ENCODE assay signal across 1 cellular context in the genomic region with DNA sequence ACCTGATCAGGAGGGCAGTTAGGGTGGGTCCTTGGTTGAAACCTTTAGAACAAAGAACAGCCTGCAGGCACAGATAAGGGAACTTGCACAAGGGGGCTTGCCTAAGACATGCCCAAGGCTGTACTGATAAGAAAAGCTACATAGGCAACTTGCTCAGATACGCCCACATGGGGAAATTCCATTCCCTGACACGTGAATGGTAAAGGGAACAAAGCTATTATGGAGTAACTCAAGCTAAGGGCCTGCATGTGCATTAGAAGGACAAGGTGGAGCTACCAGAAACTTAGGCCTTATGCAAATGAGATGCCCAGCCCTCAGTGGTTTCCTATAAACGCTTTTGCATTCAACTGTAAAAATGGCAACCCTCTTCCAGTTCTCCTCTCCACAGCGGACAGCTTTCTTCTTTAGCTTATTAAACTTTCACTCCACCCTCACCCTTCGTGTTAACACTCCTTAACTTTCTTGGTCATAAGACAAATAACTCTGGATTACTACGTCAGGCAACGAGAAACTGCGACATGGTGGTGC.
TF ChIP-seq lines count a peak whose summit lies in the region.

No MANE protein-coding gene starts in this region.

TF ChIP-seq in K562, 482 proteins besides CTCF, POLR2A, EP300 and RAD21 (continued from another document and continues in another):
- TF ChIP-seq FOXJ3 (CRISPR knock-in tag; IDR thresholded peaks at IDR 0.05): no peak
- TF ChIP-seq, protein P1, sequence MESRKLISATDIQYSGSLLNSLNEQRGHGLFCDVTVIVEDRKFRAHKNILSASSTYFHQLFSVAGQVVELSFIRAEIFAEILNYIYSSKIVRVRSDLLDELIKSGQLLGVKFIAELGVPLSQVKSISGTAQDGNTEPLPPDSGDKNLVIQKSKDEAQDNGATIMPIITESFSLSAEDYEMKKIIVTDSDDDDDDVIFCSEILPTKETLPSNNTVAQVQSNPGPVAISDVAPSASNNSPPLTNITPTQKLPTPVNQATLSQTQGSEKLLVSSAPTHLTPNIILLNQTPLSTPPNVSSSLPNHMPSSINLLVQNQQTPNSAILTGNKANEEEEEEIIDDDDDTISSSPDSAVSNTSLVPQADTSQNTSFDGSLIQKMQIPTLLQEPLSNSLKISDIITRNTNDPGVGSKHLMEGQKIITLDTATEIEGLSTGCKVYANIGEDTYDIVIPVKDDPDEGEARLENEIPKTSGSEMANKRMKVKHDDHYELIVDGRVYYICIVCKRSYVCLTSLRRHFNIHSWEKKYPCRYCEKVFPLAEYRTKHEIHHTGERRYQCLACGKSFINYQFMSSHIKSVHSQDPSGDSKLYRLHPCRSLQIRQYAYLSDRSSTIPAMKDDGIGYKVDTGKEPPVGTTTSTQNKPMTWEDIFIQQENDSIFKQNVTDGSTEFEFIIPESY (CRISPR knock-in tag; IDR thresholded peaks at IDR 0.05): no peak
- TF ChIP-seq ZNF668 (CRISPR knock-in tag; IDR thresholded peaks at IDR 0.05): peak; percentile 98
- no peak for TF ChIP-seq RBM15 (IDR thresholded peaks at IDR 0.05; ENCODE audit: insufficient read depth, low read length)
- peak; percentile 98 for TF ChIP-seq TEAD2 (tag; IDR thresholded peaks at IDR 0.05)
- TF ChIP-seq NFIC (IDR thresholded peaks at IDR 0.05): peak; percentile 80
- TF ChIP-seq, protein P2, sequence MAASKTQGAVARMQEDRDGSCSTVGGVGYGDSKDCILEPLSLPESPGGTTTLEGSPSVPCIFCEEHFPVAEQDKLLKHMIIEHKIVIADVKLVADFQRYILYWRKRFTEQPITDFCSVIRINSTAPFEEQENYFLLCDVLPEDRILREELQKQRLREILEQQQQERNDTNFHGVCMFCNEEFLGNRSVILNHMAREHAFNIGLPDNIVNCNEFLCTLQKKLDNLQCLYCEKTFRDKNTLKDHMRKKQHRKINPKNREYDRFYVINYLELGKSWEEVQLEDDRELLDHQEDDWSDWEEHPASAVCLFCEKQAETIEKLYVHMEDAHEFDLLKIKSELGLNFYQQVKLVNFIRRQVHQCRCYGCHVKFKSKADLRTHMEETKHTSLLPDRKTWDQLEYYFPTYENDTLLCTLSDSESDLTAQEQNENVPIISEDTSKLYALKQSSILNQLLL (CRISPR knock-in tag; IDR thresholded peaks at IDR 0.05; ENCODE audit: borderline replicate concordance): no peak
- TF ChIP-seq ZNF57 (CRISPR knock-in tag; IDR thresholded peaks at IDR 0.05): peak; percentile 88
- peak; percentile 98 for TF ChIP-seq ZNF589 (CRISPR knock-in tag; IDR thresholded peaks at IDR 0.05; ENCODE audit: low read depth)
- TF ChIP-seq, protein P3, sequence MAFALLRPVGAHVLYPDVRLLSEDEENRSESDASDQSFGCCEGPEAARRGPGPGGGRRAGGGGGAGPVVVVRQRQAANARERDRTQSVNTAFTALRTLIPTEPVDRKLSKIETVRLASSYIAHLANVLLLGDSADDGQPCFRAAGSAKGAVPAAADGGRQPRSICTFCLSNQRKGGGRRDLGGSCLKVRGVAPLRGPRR (CRISPR knock-in tag; IDR thresholded peaks at IDR 0.05): peak; percentile 99
- peak; percentile 82 for TF ChIP-seq ETV1 (tag; conservative IDR thresholded peaks at IDR 0.05; ENCODE audit: low read depth)
- TF ChIP-seq, protein P4, sequence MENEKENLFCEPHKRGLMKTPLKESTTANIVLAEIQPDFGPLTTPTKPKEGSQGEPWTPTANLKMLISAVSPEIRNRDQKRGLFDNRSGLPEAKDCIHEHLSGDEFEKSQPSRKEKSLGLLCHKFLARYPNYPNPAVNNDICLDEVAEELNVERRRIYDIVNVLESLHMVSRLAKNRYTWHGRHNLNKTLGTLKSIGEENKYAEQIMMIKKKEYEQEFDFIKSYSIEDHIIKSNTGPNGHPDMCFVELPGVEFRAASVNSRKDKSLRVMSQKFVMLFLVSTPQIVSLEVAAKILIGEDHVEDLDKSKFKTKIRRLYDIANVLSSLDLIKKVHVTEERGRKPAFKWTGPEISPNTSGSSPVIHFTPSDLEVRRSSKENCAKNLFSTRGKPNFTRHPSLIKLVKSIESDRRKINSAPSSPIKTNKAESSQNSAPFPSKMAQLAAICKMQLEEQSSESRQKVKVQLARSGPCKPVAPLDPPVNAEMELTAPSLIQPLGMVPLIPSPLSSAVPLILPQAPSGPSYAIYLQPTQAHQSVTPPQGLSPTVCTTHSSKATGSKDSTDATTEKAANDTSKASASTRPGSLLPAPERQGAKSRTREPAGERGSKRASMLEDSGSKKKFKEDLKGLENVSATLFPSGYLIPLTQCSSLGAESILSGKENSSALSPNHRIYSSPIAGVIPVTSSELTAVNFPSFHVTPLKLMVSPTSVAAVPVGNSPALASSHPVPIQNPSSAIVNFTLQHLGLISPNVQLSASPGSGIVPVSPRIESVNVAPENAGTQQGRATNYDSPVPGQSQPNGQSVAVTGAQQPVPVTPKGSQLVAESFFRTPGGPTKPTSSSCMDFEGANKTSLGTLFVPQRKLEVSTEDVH (IDR thresholded peaks at IDR 0.05; ENCODE audit: low read depth, partially characterized antibody): no peak
- TF ChIP-seq, protein P5, sequence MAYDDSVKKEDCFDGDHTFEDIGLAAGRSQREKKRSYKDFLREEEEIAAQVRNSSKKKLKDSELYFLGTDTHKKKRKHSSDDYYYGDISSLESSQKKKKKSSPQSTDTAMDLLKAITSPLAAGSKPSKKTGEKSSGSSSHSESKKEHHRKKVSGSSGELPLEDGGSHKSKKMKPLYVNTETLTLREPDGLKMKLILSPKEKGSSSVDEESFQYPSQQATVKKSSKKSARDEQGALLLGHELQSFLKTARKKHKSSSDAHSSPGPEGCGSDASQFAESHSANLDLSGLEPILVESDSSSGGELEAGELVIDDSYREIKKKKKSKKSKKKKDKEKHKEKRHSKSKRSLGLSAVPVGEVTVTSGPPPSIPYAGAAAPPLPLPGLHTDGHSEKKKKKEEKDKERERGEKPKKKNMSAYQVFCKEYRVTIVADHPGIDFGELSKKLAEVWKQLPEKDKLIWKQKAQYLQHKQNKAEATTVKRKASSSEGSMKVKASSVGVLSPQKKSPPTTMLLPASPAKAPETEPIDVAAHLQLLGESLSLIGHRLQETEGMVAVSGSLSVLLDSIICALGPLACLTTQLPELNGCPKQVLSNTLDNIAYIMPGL (CRISPR knock-in tag; IDR thresholded peaks at IDR 0.05): no peak
- peak; percentile 98 for TF ChIP-seq ZNF76 (CRISPR knock-in tag; IDR thresholded peaks at IDR 0.05; ENCODE audit: borderline replicate concordance)
- TF ChIP-seq KLF1 (tag; IDR thresholded peaks at IDR 0.05): peak; percentile 86; the same call in 1 of the 2 replicates
- TF ChIP-seq, protein P6, sequence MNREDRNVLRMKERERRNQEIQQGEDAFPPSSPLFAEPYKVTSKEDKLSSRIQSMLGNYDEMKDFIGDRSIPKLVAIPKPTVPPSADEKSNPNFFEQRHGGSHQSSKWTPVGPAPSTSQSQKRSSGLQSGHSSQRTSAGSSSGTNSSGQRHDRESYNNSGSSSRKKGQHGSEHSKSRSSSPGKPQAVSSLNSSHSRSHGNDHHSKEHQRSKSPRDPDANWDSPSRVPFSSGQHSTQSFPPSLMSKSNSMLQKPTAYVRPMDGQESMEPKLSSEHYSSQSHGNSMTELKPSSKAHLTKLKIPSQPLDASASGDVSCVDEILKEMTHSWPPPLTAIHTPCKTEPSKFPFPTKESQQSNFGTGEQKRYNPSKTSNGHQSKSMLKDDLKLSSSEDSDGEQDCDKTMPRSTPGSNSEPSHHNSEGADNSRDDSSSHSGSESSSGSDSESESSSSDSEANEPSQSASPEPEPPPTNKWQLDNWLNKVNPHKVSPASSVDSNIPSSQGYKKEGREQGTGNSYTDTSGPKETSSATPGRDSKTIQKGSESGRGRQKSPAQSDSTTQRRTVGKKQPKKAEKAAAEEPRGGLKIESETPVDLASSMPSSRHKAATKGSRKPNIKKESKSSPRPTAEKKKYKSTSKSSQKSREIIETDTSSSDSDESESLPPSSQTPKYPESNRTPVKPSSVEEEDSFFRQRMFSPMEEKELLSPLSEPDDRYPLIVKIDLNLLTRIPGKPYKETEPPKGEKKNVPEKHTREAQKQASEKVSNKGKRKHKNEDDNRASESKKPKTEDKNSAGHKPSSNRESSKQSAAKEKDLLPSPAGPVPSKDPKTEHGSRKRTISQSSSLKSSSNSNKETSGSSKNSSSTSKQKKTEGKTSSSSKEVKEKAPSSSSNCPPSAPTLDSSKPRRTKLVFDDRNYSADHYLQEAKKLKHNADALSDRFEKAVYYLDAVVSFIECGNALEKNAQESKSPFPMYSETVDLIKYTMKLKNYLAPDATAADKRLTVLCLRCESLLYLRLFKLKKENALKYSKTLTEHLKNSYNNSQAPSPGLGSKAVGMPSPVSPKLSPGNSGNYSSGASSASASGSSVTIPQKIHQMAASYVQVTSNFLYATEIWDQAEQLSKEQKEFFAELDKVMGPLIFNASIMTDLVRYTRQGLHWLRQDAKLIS (CRISPR knock-in tag; IDR thresholded peaks at IDR 0.05): no peak
- no peak for TF ChIP-seq BRF1 (IDR thresholded peaks at IDR 0.05; ENCODE audit: borderline replicate concordance, extremely low read depth, insufficient read length)
- TF ChIP-seq ETV6 (IDR thresholded peaks at IDR 0.05; ENCODE audit: borderline replicate concordance in 1 of 2, low read depth in 2 of 2, low read length in 1 of 2): no peak
- TF ChIP-seq ETV6 (CRISPR knock-in tag; IDR thresholded peaks at IDR 0.05; ENCODE audit: borderline replicate concordance): no peak
- TF ChIP-seq TEAD1 (CRISPR knock-in tag; IDR thresholded peaks at IDR 0.05): peak in 1 of 2 experiments; percentile 99; a peak in 2 of 4 replicates
- no peak for TF ChIP-seq EZH2 (IDR thresholded peaks at IDR 0.05; ENCODE audit: borderline replicate concordance, low read depth, low read length)
- TF ChIP-seq SMAD2 (IDR thresholded peaks at IDR 0.05; ENCODE audit: low read depth, low read length): no peak
- TF ChIP-seq ARNT (IDR thresholded peaks at IDR 0.05): peak; percentile 25 to 68; a peak in 1 of 4 replicates
- no peak for TF ChIP-seq MAFF (IDR thresholded peaks at IDR 0.05; ENCODE audit: low read length)
- no peak for TF ChIP-seq HNRNPLL (IDR thresholded peaks at IDR 0.05; ENCODE audit: low read depth, low read length, poor library complexity, severe bottlenecking)
- no peak for TF ChIP-seq ZNF384 (IDR thresholded peaks at IDR 0.05; ENCODE audit: low read depth, low read length)
- TF ChIP-seq ZNF41 (CRISPR knock-in tag; conservative IDR thresholded peaks at IDR 0.05): peak; percentile 95
- TF ChIP-seq ZNF584 (CRISPR knock-in tag; IDR thresholded peaks at IDR 0.05; ENCODE audit: low read depth): peak; percentile 90
- TF ChIP-seq, protein P7, sequence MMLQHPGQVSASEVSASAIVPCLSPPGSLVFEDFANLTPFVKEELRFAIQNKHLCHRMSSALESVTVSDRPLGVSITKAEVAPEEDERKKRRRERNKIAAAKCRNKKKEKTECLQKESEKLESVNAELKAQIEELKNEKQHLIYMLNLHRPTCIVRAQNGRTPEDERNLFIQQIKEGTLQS (IDR thresholded peaks at IDR 0.05): no peak
- TF ChIP-seq, protein P7 (CRISPR knock-in tag; conservative IDR thresholded peaks at IDR 0.05): no peak
- no peak for TF ChIP-seq GTF2F1 (IDR thresholded peaks at IDR 0.05; ENCODE audit: low read depth, low read length)
- no peak for TF ChIP-seq MYBL2 (IDR thresholded peaks at IDR 0.05; ENCODE audit: low read depth)
- no peak for TF ChIP-seq MYBL2 (CRISPR knock-in tag; IDR thresholded peaks at IDR 0.05; ENCODE audit: borderline replicate concordance)
- TF ChIP-seq NCOA1 (IDR thresholded peaks at IDR 0.05; ENCODE audit: low read depth): peak; percentile 70; the same call in 1 of the 2 replicates
- TF ChIP-seq RUNX1 (IDR thresholded peaks at IDR 0.05; ENCODE audit: low read depth): no peak
- TF ChIP-seq ZNF175 (CRISPR knock-in tag; IDR thresholded peaks at IDR 0.05; ENCODE audit: low read depth): peak; percentile 97
- TF ChIP-seq ZNF445 (CRISPR knock-in tag; IDR thresholded peaks at IDR 0.05; ENCODE audit: low read depth): peak; percentile 85
- no peak for TF ChIP-seq KDM4B (IDR thresholded peaks at IDR 0.05; ENCODE audit: borderline replicate concordance in 2 of 2, low read depth in 1 of 2)
- peak; percentile 91 for TF ChIP-seq BHLHE40 (IDR thresholded peaks at IDR 0.05; ENCODE audit: low read length)
- TF ChIP-seq ZNF551 (CRISPR knock-in tag; IDR thresholded peaks at IDR 0.05): no peak
- TF ChIP-seq, protein P8, sequence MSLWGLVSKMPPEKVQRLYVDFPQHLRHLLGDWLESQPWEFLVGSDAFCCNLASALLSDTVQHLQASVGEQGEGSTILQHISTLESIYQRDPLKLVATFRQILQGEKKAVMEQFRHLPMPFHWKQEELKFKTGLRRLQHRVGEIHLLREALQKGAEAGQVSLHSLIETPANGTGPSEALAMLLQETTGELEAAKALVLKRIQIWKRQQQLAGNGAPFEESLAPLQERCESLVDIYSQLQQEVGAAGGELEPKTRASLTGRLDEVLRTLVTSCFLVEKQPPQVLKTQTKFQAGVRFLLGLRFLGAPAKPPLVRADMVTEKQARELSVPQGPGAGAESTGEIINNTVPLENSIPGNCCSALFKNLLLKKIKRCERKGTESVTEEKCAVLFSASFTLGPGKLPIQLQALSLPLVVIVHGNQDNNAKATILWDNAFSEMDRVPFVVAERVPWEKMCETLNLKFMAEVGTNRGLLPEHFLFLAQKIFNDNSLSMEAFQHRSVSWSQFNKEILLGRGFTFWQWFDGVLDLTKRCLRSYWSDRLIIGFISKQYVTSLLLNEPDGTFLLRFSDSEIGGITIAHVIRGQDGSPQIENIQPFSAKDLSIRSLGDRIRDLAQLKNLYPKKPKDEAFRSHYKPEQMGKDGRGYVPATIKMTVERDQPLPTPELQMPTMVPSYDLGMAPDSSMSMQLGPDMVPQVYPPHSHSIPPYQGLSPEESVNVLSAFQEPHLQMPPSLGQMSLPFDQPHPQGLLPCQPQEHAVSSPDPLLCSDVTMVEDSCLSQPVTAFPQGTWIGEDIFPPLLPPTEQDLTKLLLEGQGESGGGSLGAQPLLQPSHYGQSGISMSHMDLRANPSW (CRISPR knock-in tag; IDR thresholded peaks at IDR 0.05): no peak
